Comparison of ENCODE assay signal across 19 cellular contexts in the genomic region with DNA sequence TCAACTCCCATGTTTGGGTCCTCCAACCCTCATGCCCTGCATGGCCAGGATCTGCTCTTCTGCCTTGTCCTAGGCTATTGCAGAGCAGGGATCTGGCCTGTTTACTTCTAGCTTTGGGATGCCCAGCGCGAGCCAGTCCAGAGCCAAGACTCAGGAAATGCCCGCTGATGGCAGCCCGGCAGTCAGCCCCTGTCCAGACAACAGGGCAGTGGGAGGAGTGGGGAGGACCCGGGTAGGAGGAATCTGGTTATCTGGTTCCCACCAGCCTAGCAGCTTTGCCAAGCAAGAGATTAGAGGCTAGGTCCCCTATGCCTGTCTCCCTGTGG. TPM values are rescaled to one million over a fixed set of nuclear protein-coding genes. Genes with fewer than 3 reads are reported as not detected.
DNase-seq lines count a peak whose midpoint lies in the region; ATAC-seq, FAIRE-seq and TF ChIP-seq lines count a peak whose summit lies in the region.
"Had no signal": no experiment of that assay in that cellular context is flagged by ENCODE, and none has a peak within 500 bp of the region (broad histone marks: within the 10 kb centered on the region; RNA-seq: fewer than 3 reads in every experiment).

No MANE protein-coding gene starts in this region.

- no peaks in the 10 kb centered on the region for H3K27me3 Mint-ChIP-seq in T-helper 2 cell treated with Interferon-gamma antibody and Interleukin-4, amounts not matched to agents 5 μg/mL and 100 μg/mL, for 36 hours (ENCODE audit: low read depth)
- H3K27me3 Mint-ChIP-seq in activated T-helper 17 cell treated with anti-CD3 and anti-CD28 coated beads, Interleukin-2, amount 50 U/mL, for 72 hours: no peaks in the 10 kb centered on the region
- H3K27me3 Mint-ChIP-seq in natural killer cell (ENCODE audit: low read depth in 2 of 2) (no peaks in the 10 kb centered on the region), Calu3 (ENCODE audit: unreplicated experiment) (no peaks in the 10 kb centered on the region)

- no TSS peak for BruUV-seq in Calu3 (replicated peaks; lab: Mats Ljungman, UMichigan)

- peak; percentile 0 for ATAC-seq in activated T-helper 17 cell treated with anti-CD3 and anti-CD28 coated beads, Interleukin-2, amount 50 U/mL, for 72 hours (replicated peaks)
- ATAC-seq in natural killer cell (no peak), GM21723 (IDR thresholded peaks at IDR 0.05; ENCODE audit: unreplicated experiment) (no peak)

- H3K4me1 Mint-ChIP-seq in T-helper 2 cell treated with Interferon-gamma antibody and Interleukin-4, amounts not matched to agents 5 μg/mL and 100 μg/mL, for 36 hours (ENCODE audit: low read depth): peaks cover 49% of the 10 kb centered on the region
- H3K4me1 Mint-ChIP-seq in activated T-helper 17 cell treated with anti-CD3 and anti-CD28 coated beads, Interleukin-2, amount 50 U/mL, for 72 hours: peaks cover 32% of the 10 kb centered on the region
- H3K4me1 Mint-ChIP-seq in natural killer cell: peaks cover 46 to 53% of the 10 kb centered on the region in 2 donors
- peaks cover 16% of the 10 kb centered on the region for H3K4me1 Mint-ChIP-seq in Calu3 (ENCODE audit: low read depth, unreplicated experiment)

- H3K4me3 Mint-ChIP-seq in T-helper 2 cell treated with Interferon-gamma antibody and Interleukin-4, amounts not matched to agents 5 μg/mL and 100 μg/mL, for 36 hours: peak overlapping the region; percentile 90
- peak overlapping the region; percentile 98 for H3K4me3 Mint-ChIP-seq in activated T-helper 17 cell treated with anti-CD3 and anti-CD28 coated beads, Interleukin-2, amount 50 U/mL, for 72 hours
- H3K4me3 Mint-ChIP-seq in natural killer cell: no peak overlapping the region
- no peak overlapping the region for H3K4me3 Mint-ChIP-seq in Calu3 (ENCODE audit: low read depth, unreplicated experiment)
- H3K4me3 Mint-ChIP-seq: nephron progenitor cell had no signal

- intact Hi-C loops in natural killer cell (cut with micrococcal nuclease): no loop called here
- intact Hi-C loops in Calu3 (cut with micrococcal nuclease; ENCODE audit: unreplicated experiment): no loop called here

- peak overlapping the region; percentile 99 for H3K27ac Mint-ChIP-seq in T-helper 2 cell treated with Interferon-gamma antibody and Interleukin-4, amounts not matched to agents 5 μg/mL and 100 μg/mL, for 36 hours
- peak overlapping the region; percentile 97 for H3K27ac Mint-ChIP-seq in activated T-helper 17 cell treated with anti-CD3 and anti-CD28 coated beads, Interleukin-2, amount 50 U/mL, for 72 hours
- peak overlapping the region; percentile 45 to 98 for H3K27ac Mint-ChIP-seq in natural killer cell
- no peak overlapping the region for H3K27ac Mint-ChIP-seq in Calu3 (ENCODE audit: unreplicated experiment)
- H3K27ac Mint-ChIP-seq: nephron progenitor cell had no signal

- peak; percentile 77 for FAIRE-seq in HTR-8/SVneo (lab: Jason Lieb, UNC)
- FAIRE-seq: kidney had no signal

- peaks cover 49% of the 10 kb centered on the region for H3K36me3 Mint-ChIP-seq in T-helper 2 cell treated with Interferon-gamma antibody and Interleukin-4, amounts not matched to agents 5 μg/mL and 100 μg/mL, for 36 hours (ENCODE audit: low read depth)
- peaks cover 94% of the 10 kb centered on the region for H3K36me3 Mint-ChIP-seq in activated T-helper 17 cell treated with anti-CD3 and anti-CD28 coated beads, Interleukin-2, amount 50 U/mL, for 72 hours (ENCODE audit: low read depth)
- no peaks in the 10 kb centered on the region for H3K36me3 Mint-ChIP-seq in natural killer cell
- H3K36me3 Mint-ChIP-seq in Calu3 (ENCODE audit: insufficient read depth, unreplicated experiment): peaks cover 56% of the 10 kb centered on the region

- DNase-seq in T-helper 2 cell treated with Interferon-gamma antibody and Interleukin-4, amounts not matched to agents 5 μg/mL and 100 μg/mL, for 36 hours (ENCODE audit: low spot score): no peak
- DNase-seq in T-helper 2 cell (no peak), HTR-8/SVneo (ENCODE audit: insufficient read length, low spot score) (no peak), natural killer cell (no peak), NCI-H524 treated with DMSO at 0.1 percent for 48 hours (lab: John Stamatoyannopoulos, UW) (no peak), Calu3 (no peak)
- DNase-seq: activated CD8-positive, alpha-beta memory T cell treated with anti-CD3 and anti-CD28 coated beads for 24 hours; foreskin fibroblast; hippocampal formation; mesendoderm; NCI-H1436; NCI-H2171 treated with DMSO at 0.1 percent for 48 hours; NCI-H82; nephron progenitor cell had no signal

- no peaks in the 10 kb centered on the region for H3K9me3 Mint-ChIP-seq in T-helper 2 cell treated with Interferon-gamma antibody and Interleukin-4, amounts not matched to agents 5 μg/mL and 100 μg/mL, for 36 hours
- peaks cover 4% of the 10 kb centered on the region for H3K9me3 Mint-ChIP-seq in activated T-helper 17 cell treated with anti-CD3 and anti-CD28 coated beads, Interleukin-2, amount 50 U/mL, for 72 hours
- H3K9me3 Mint-ChIP-seq in natural killer cell (no peaks in the 10 kb centered on the region), Calu3 (ENCODE audit: low read depth, unreplicated experiment) (no peaks in the 10 kb centered on the region)

- TF ChIP-seq CTCF in natural killer cell (IDR thresholded peaks at IDR 0.05) (no peak), Calu3 (IDR thresholded peaks at IDR 0.05; ENCODE audit: unreplicated experiment) (no peak)

- CTCF ChIA-PET in Calu3 (lab: Charles Lee): no interaction called here

RNA-seq across cellular contexts. Expression of a gene that starts 5.3 kb away (rescaled TPM):
- total RNA-seq in activated T-helper 17 cell treated with anti-CD3 and anti-CD28 coated beads, Interleukin-2, amount 50 U/mL, for 72 hours: 100 to 1,000 TPM; 152 to 186 TPM
- total RNA-seq in natural killer cell (100 to 1,000 TPM in 1 of 3 donors, 10 to 100 TPM in 2; 93.3 to 113 (median 98.1) TPM), Calu3 (2022) (44.0 and 48.4 TPM in 2 replicates)

RNA-seq across cellular contexts. Expression of a gene that starts 17.0 kb away (rescaled TPM):
- 100 to 1,000 TPM in 1 of 2 donors, 10 to 100 TPM in 1; 97.9 to 111 TPM for total RNA-seq in activated T-helper 17 cell treated with anti-CD3 and anti-CD28 coated beads, Interleukin-2, amount 50 U/mL, for 72 hours
- total RNA-seq in natural killer cell: 100 to 1,000 TPM in 2 of 3 donors, 10 to 100 TPM in 1; 99.9 to 135 (median 123) TPM
- 70.5 and 84.1 TPM in 2 replicates for total RNA-seq in Calu3 (2022)

RNA-seq across cellular contexts. Expression of a gene that starts 19.1 kb away (rescaled TPM):
- total RNA-seq in activated T-helper 17 cell treated with anti-CD3 and anti-CD28 coated beads, Interleukin-2, amount 50 U/mL, for 72 hours: 10 to 100 TPM; 30.0 to 83.0 TPM
- total RNA-seq in natural killer cell (10 to 100 TPM; 57.8 to 65.7 (median 61.2) TPM), Calu3 (2022) (31.9 and 33.2 TPM in 2 replicates)

RNA-seq across cellular contexts. Expression of a gene that starts 19.8 kb away (rescaled TPM):
- total RNA-seq in activated T-helper 17 cell treated with anti-CD3 and anti-CD28 coated beads, Interleukin-2, amount 50 U/mL, for 72 hours: 10 to 100 TPM; 65.0 to 71.7 TPM
- total RNA-seq in natural killer cell (10 to 100 TPM; 57.9 to 67.7 (median 65.5) TPM), Calu3 (2022) (59.7 and 64.7 TPM in 2 replicates)

RNA-seq across cellular contexts. Expression of a gene that starts 33.0 kb away (rescaled TPM):
- total RNA-seq in activated T-helper 17 cell treated with anti-CD3 and anti-CD28 coated beads, Interleukin-2, amount 50 U/mL, for 72 hours: 1 to 10 TPM in 1 of 2 donors, under 1 TPM in 1; 0.32 to 2.2 TPM
- 10 to 100 TPM; 12.9 to 22.8 (median 21.3) TPM for total RNA-seq in natural killer cell
- total RNA-seq in Calu3 (2022): 24.8 and 25.4 TPM in 2 replicates
- total RNA-seq: A172, MCF 10A had no signal

Comparison
In these comparisons a context has a peak if more than half of its experiments do, and no peak if none do; other contexts are left out.
1. H3K4me3 Mint-ChIP-seq: peak in T-helper 2 cell treated with Interferon-gamma antibody and Interleukin-4, amounts not matched to agents 5 μg/mL and 100 μg/mL, for 36 hours (single experiment) and activated T-helper 17 cell treated with anti-CD3 and anti-CD28 coated beads, Interleukin-2, amount 50 U/mL, for 72 hours (single experiment); none in natural killer cell (single experiment) and Calu3 (single experiment).